Comparison of ENCODE assay signal across 8 cellular contexts in genomic region chr2:27891063-27891819, GRCh38. TPM values are rescaled to one million over a fixed set of nuclear protein-coding genes. Genes with fewer than 3 reads are reported as not detected.
DNase-seq lines count a peak whose midpoint lies in the region; ATAC-seq and TF ChIP-seq lines count a peak whose summit lies in the region.

No MANE protein-coding gene starts in this region.

- intact Hi-C loops in IMR-90 (cut with micrococcal nuclease) (no loop called here), ovary (cut with DNase I) (loop anchor here (2.0 to 10.0 kb wide), 5 partner anchors 64 to 506 kb away; partner anchors contain the start of gene FOSL2 (in 2 of the 4)), tibial artery (cut with DNase I; ENCODE audit: low total_unique reads) (loop anchor here (2.0 to 10.0 kb wide), 2 partner anchors 116 to 500 kb away; partner anchors contain the start of gene MRPL33)

- peak overlapping the region; percentile 94 for H3K14ac ChIP-seq in IMR-90 (replicated peaks; ENCODE audit: low read depth, low read length)

- POLR2A ChIA-PET in IMR-90 (lab: Charles Lee; ENCODE audit: unreplicated experiment) (no interaction called here), SK-N-SH (lab: Yijun Ruan, JAX) (interaction anchor here (1.5 to 2.0 kb wide), 3 partner anchors 188 to 502 kb away, joined by 4 to 13 read pairs (median 4); partner anchors contain the start of gene FOSL2)

- in situ Hi-C loops in IMR-90 (cut with MboI; ENCODE audit: low sequenced_read_pairs) = no loop called here

- no peak for TF ChIP-seq POLR2A in IMR-90 (IDR thresholded peaks at IDR 0.05; ENCODE audit: low read depth, low read length)
- peak; percentile 3 for TF ChIP-seq POLR2A in ovary (IDR thresholded peaks at IDR 0.05)

- peak overlapping the region; percentile 68 for H2BK5ac ChIP-seq in IMR-90 (ENCODE audit: low read depth, low read length, poor library complexity, severe bottlenecking)

- H3K9me3 ChIP-seq in BLaER1 (no peaks in the 10 kb centered on the region), IMR-90 (ENCODE audit: control insufficient read depth, insufficient read depth, low read length) (no peaks in the 10 kb centered on the region), SK-N-SH (no peaks in the 10 kb centered on the region), ovary (no peaks in the 10 kb centered on the region), tibial artery (no peaks in the 10 kb centered on the region)

- DNase-seq in IMR-90 (peak; percentile 83), SK-N-SH (peak; percentile 88), glomerular visceral epithelial cell (ENCODE audit: extremely low spot score) (peak; percentile 46), ovary (peak; percentile 83 to 93 (median 89)), tibial artery (peak; percentile 79 to 92)
- DNase-seq in activated naive CD4-positive, alpha-beta T cell treated with anti-CD3 and anti-CD28 coated beads, Interleukin-2, amount 50 U/mL, for 72 hours (ENCODE audit: low spot score in 2 of 2) = peak; percentile 71 to 76

- H3K4me2 ChIP-seq in BLaER1 (peak overlapping the region; percentile 93), IMR-90 (ENCODE audit: low read depth, low read length) (peak overlapping the region; percentile 70), SK-N-SH (peak overlapping the region; percentile 93)

- peaks cover 26% of the 10 kb centered on the region for H3F3A ChIP-seq in SK-N-SH (replicated peaks; ENCODE audit: insufficient read depth)

- peak; percentile 23 for ATAC-seq in GM19467 (IDR thresholded peaks at IDR 0.05; ENCODE audit: unreplicated experiment)
- peak; percentile 5 for ATAC-seq in IMR-90 (ENCODE audit: low read depth)
- peak; percentile 7 to 20 for ATAC-seq in activated naive CD4-positive, alpha-beta T cell treated with anti-CD3 and anti-CD28 coated beads, Interleukin-2, amount 50 U/mL, for 72 hours

- peak overlapping the region; percentile 98 to 99 for H4K8ac ChIP-seq in IMR-90 (ENCODE audit: low read depth in 2 of 2, low read length in 2 of 2)

- H3K9me1 ChIP-seq in IMR-90 (ENCODE audit: insufficient read depth, low read length) = peaks cover 4% of the 10 kb centered on the region

- H3K27ac Mint-ChIP-seq in activated naive CD4-positive, alpha-beta T cell treated with anti-CD3 and anti-CD28 coated beads, Interleukin-2, amount 50 U/mL, for 72 hours = peak overlapping the region; percentile 97 to 99

- BruUV-seq in IMR-90 (replicated peaks; lab: Mats Ljungman, UMichigan) = TSS peak; percentile 49

- H3K9me2 ChIP-seq in SK-N-SH = no peaks in the 10 kb centered on the region

- peak overlapping the region; percentile 59 for H3K18ac ChIP-seq in IMR-90 (ENCODE audit: low read depth, low read length)

- TF ChIP-seq RAD21 in IMR-90 (IDR thresholded peaks at IDR 0.05; ENCODE audit: low read length) = no peak
- no peak for TF ChIP-seq RAD21 in SK-N-SH (IDR thresholded peaks at IDR 0.05; ENCODE audit: low read length)

- H4K5ac ChIP-seq in IMR-90 (ENCODE audit: low read depth, low read length) = peak overlapping the region; percentile 81

- H2AK9ac ChIP-seq in IMR-90 (replicated peaks; ENCODE audit: low read depth, low read length, poor library complexity) = peak overlapping the region; percentile 86

- H2BK120ac ChIP-seq in IMR-90 (ENCODE audit: low read depth, low read length) = peak overlapping the region; percentile 93

- peak overlapping the region; percentile 92 for H3K27ac ChIP-seq in BLaER1
- peak overlapping the region; percentile 81 for H3K27ac ChIP-seq in IMR-90 (ENCODE audit: insufficient read depth, low read length)
- peak overlapping the region; percentile 93 to 97 for H3K27ac ChIP-seq in SK-N-SH (ENCODE audit: low read depth in 2 of 2, low read length in 1 of 2)
- H3K27ac ChIP-seq in ovary = peak overlapping the region; percentile 76 to 97
- H3K27ac ChIP-seq in tibial artery = peak overlapping the region; percentile 90 to 95

- peaks cover 12 to 30% of the 10 kb centered on the region in 2 experiments; a peak in 3 of 4 replicates for H3K79me1 ChIP-seq in IMR-90 (ENCODE audit: low read depth in 1 of 2, low read length in 2 of 2)

- peak overlapping the region; percentile 90 for H2BK15ac ChIP-seq in IMR-90 (ENCODE audit: low read depth, low read length)

- peaks cover 25 to 58% of the 10 kb centered on the region in 2 donors for H3K36me3 Mint-ChIP-seq in activated naive CD4-positive, alpha-beta T cell treated with anti-CD3 and anti-CD28 coated beads, Interleukin-2, amount 50 U/mL, for 72 hours

- H3K9me3 Mint-ChIP-seq in activated naive CD4-positive, alpha-beta T cell treated with anti-CD3 and anti-CD28 coated beads, Interleukin-2, amount 50 U/mL, for 72 hours = peaks cover 5 to 9% of the 10 kb centered on the region in 2 donors

- peak overlapping the region; percentile 85 for H3K4me3 ChIP-seq in BLaER1
- peak overlapping the region; percentile 85 for H3K4me3 ChIP-seq in IMR-90 (ENCODE audit: insufficient read depth, low read depth, low read length)
- peak overlapping the region; percentile 78 to 100 for H3K4me3 ChIP-seq in SK-N-SH (ENCODE audit: low read depth in 2 of 2, low read length in 1 of 2)
- H3K4me3 ChIP-seq in ovary = peak overlapping the region; percentile 87
- peak overlapping the region; percentile 61 to 82 for H3K4me3 ChIP-seq in tibial artery

- H3K9ac ChIP-seq in BLaER1 = peak overlapping the region; percentile 91
- H3K9ac ChIP-seq in IMR-90 (ENCODE audit: low read depth, low read length) = peak overlapping the region; percentile 82
- H3K9ac ChIP-seq in SK-N-SH = peak overlapping the region; percentile 82

- H3K36me3 ChIP-seq in BLaER1 (peaks cover 22% of the 10 kb centered on the region), IMR-90 (ENCODE audit: control insufficient read depth, insufficient read depth, low read length) (peaks cover 4% of the 10 kb centered on the region), SK-N-SH (replicated peaks in 1 of 2; ENCODE audit: control insufficient read depth in 1 of 2, insufficient read depth in 2 of 2, low read length in 1 of 2) (peaks cover 0 to 16% of the 10 kb centered on the region in 2 experiments), ovary (no peaks in the 10 kb centered on the region), tibial artery (peaks cover 0 to 20% (median 2%) of the 10 kb centered on the region in 3 donors)

- H3K27me3 ChIP-seq in BLaER1 (no peaks in the 10 kb centered on the region), IMR-90 (ENCODE audit: control insufficient read depth, insufficient read depth, low read length) (no peaks in the 10 kb centered on the region), SK-N-SH (ENCODE audit: insufficient read depth) (no peaks in the 10 kb centered on the region), ovary (peaks cover 3% of the 10 kb centered on the region), tibial artery (no peaks in the 10 kb centered on the region)

- no peaks in the 10 kb centered on the region for H4K20me1 ChIP-seq in BLaER1
- H4K20me1 ChIP-seq in IMR-90 (ENCODE audit: insufficient read depth, low read length) = no peaks in the 10 kb centered on the region
- no peaks in the 10 kb centered on the region for H4K20me1 ChIP-seq in SK-N-SH (ENCODE audit: insufficient read depth)

- peak overlapping the region; percentile 93 for H4K91ac ChIP-seq in IMR-90 (ENCODE audit: insufficient read depth, low read depth, low read length)

- 0% methylated on average over 4 of the region's 21 CpGs; no CpG with 5 or more reads in 1 of the 2 experiments for WGBS in IMR-90 (ENCODE audit: extremely low coverage in 2 of 2, insufficient read length in 1 of 2), 2 experiments
- 25% methylated on average over 21 of the region's 21 CpGs for WGBS in SK-N-SH (ENCODE audit: low lambda C conversion rate)
- WGBS in ovary, 3 donors = 20 to 24% (median 21%) methylated on average over 21 of the region's 21 CpGs

- peak overlapping the region; percentile 85 for H3K56ac ChIP-seq in IMR-90 (ENCODE audit: extremely low read depth, insufficient read depth, low read length)

- H2BK20ac ChIP-seq in IMR-90 (ENCODE audit: low read depth, low read length) = peak overlapping the region; percentile 77

- TF ChIP-seq EP300 in SK-N-SH (IDR thresholded peaks at IDR 0.05; ENCODE audit: borderline replicate concordance in 1 of 2, low read depth in 1 of 2, low read length in 1 of 2) = no peak
- peak; percentile 91 for TF ChIP-seq EP300 in ovary (IDR thresholded peaks at IDR 0.05)

- CTCF ChIA-PET in IMR-90 (lab: Yijun Ruan, JAX) = interaction anchor here (1.3 kb wide), 1 partner anchor 410 kb away, joined by 3 read pairs; no protein-coding TSS in a partner anchor
- CTCF ChIA-PET in SK-N-SH (lab: Yijun Ruan, JAX) = interaction anchor here (1.2 to 2.1 kb wide), 7 partner anchors 35 to 506 kb away, joined by 3 to 6 read pairs (median 4); no protein-coding TSS in a partner anchor

- peak overlapping the region; percentile 97 for H2AK5ac ChIP-seq in IMR-90 (ENCODE audit: low read depth, low read length)

- H3K23ac ChIP-seq in IMR-90 (ENCODE audit: low read depth, low read length) = peak overlapping the region; percentile 97

- dilution Hi-C loops in IMR-90 (cut with HindIII; ENCODE audit: low sequenced_read_pairs, unreplicated experiment) = no loop called here

- peak overlapping the region; percentile 94 for H3K4ac ChIP-seq in IMR-90 (ENCODE audit: low read depth, low read length)

- peaks cover 22% of the 10 kb centered on the region for H3K79me2 ChIP-seq in SK-N-SH (ENCODE audit: insufficient read depth)

- TF ChIP-seq CTCF in IMR-90 (conservative IDR thresholded peaks at IDR 0.05; ENCODE audit: low read depth, low read length) (no peak), SK-N-SH (IDR thresholded peaks at IDR 0.05) (no peak), ovary (IDR thresholded peaks at IDR 0.05) (peak in 1 of 3 donors; percentile 3), tibial artery (IDR thresholded peaks at IDR 0.05) (no peak)

- H3K4me1 ChIP-seq in BLaER1 = peaks cover 43% of the 10 kb centered on the region
- H3K4me1 ChIP-seq in IMR-90 (ENCODE audit: control insufficient read depth, insufficient read depth, low read length) = peaks cover 2% of the 10 kb centered on the region; the same call in 1 of the 2 replicates
- H3K4me1 ChIP-seq in SK-N-SH (ENCODE audit: control insufficient read depth in 1 of 2, insufficient read depth in 2 of 2, low read depth in 1 of 2, low read length in 1 of 2) = peaks cover 4 to 18% of the 10 kb centered on the region in 2 experiments; a peak in 3 of 4 replicates
- H3K4me1 ChIP-seq in ovary (ENCODE audit: insufficient read depth) = peaks cover 3% of the 10 kb centered on the region
- H3K4me1 ChIP-seq in tibial artery = peaks cover 0 to 39% (median 19%) of the 10 kb centered on the region in 4 donors

- H2AFZ ChIP-seq in IMR-90 (replicated peaks; ENCODE audit: low read length, poor library complexity) (peak overlapping the region; percentile 98), SK-N-SH (ENCODE audit: low read depth) (peak overlapping the region; percentile 88)

RNA-seq across cellular contexts. Expression of gene BABAM2, which starts 0.7 kb away (rescaled TPM):
- 16.7 and 23.1 TPM in 2 replicates for total RNA-seq in IMR-90 (2012; rRNA removed)
- 20.3 and 20.9 TPM in 2 replicates for polyA plus RNA-seq in IMR-90 (2012; rRNA removed)
- 11.4 TPM in 2 replicates for polyA plus RNA-seq in IMR-90 (2012; cell fraction: cytosol; rRNA removed)
- 4.4 and 16.0 TPM in 2 replicates for polyA plus RNA-seq in IMR-90 (2012; cell fraction: nucleus; rRNA removed; ENCODE audit: low replicate concordance)
- 28.5 and 34.0 TPM in 2 replicates for polyA plus RNA-seq in SK-N-SH (2012; rRNA removed)
- polyA plus RNA-seq in SK-N-SH (2012; cell fraction: cytosol; rRNA removed) = 28.4 and 31.3 TPM in 2 replicates
- polyA plus RNA-seq in SK-N-SH (2012; cell fraction: nucleus; rRNA removed) = 19.9 and 24.1 TPM in 2 replicates
- total RNA-seq in activated naive CD4-positive, alpha-beta T cell treated with anti-CD3 and anti-CD28 coated beads, Interleukin-2, amount 50 U/mL, for 72 hours = 10 to 100 TPM; 45.2 to 59.8 TPM
- 10 to 100 TPM; 24.2 to 51.3 (median 46.8) TPM for total RNA-seq in ovary
- polyA plus RNA-seq in ovary = 10 to 100 TPM; 22.0 to 96.7 TPM

RNA-seq across cellular contexts. Expression of gene RBKS, which starts 1.1 kb away (rescaled TPM):
- total RNA-seq in IMR-90 (2012; rRNA removed) (0.83 and 1.1 TPM in 2 replicates), ovary (10 to 100 TPM in 1 of 7 donors, 1 to 10 TPM in 6; 1.9 to 32.9 (median 4.0) TPM)
- polyA plus RNA-seq in IMR-90 (2012; rRNA removed) (1.1 and 1.4 TPM in 2 replicates), SK-N-SH (2012; rRNA removed) (7.2 and 7.4 TPM in 2 replicates), ovary (1 to 10 TPM; 2.4 to 6.9 TPM)
- polyA plus RNA-seq in IMR-90 (2012; cell fraction: cytosol; rRNA removed) = 0.97 and 1.7 TPM in 2 replicates
- polyA plus RNA-seq in IMR-90 (2012; cell fraction: nucleus; rRNA removed; ENCODE audit: low replicate concordance) = 1.2 and 1.8 TPM in 2 replicates
- 5.9 TPM in 2 replicates for polyA plus RNA-seq in SK-N-SH (2012; cell fraction: cytosol; rRNA removed)
- 19.1 and 23.8 TPM in 2 replicates for polyA plus RNA-seq in SK-N-SH (2012; cell fraction: nucleus; rRNA removed)
- total RNA-seq in activated naive CD4-positive, alpha-beta T cell treated with anti-CD3 and anti-CD28 coated beads, Interleukin-2, amount 50 U/mL, for 72 hours = 10 to 100 TPM in 1 of 2 donors, 1 to 10 TPM in 1; 1.5 to 12.1 TPM

Comparison
In these comparisons a context has a peak if more than half of its experiments do, and no peak if none do; other contexts are left out.
1. Peak in every context shown above with its lines: DNase-seq, ATAC-seq, H3K4me3 ChIP-seq and H3K27ac ChIP-seq.